In the genomic region with DNA sequence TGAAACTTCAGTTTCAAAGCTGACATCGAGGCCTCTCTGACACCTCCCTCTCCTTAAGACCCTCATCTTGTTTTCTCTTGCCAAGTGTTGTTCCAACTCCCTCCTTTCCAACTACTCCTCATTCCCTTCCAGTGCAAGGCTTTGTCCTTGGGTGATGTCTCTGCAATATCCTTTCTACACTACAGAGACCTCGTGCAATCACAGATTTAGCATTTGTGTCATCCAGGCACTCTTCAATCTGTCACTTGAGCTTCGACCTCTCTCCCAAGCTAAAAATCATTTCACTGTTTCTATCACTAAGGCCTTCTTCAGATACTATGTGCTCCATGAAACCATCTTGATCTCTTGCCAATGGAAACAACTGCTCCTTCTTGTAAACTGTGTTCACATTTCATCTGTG, we compare ENCODE assay signal across 1 cellular context.
TF ChIP-seq lines count a peak whose summit lies in the region.

No MANE protein-coding gene starts in this region.

TF ChIP-seq in IMR-90, 13 proteins besides CTCF, POLR2A, EP300 and RAD21:
- TF ChIP-seq NFE2L2 (IDR thresholded peaks at IDR 0.05; ENCODE audit: low read depth, low read length) (no peak), CHD1 (IDR thresholded peaks at IDR 0.05; ENCODE audit: low read depth, low read length) (no peak), MXI1 (IDR thresholded peaks at IDR 0.05; ENCODE audit: borderline replicate concordance, low read depth, low read length) (no peak), SMC3 (IDR thresholded peaks at IDR 0.05; ENCODE audit: low read depth, low read length) (no peak), MAFK (IDR thresholded peaks at IDR 0.05; ENCODE audit: low read depth, low read length) (no peak), FOS (IDR thresholded peaks at IDR 0.05; ENCODE audit: low read depth, low read length) (no peak), CEBPB (IDR thresholded peaks at IDR 0.05; ENCODE audit: low read depth, low read length) (no peak), MAZ (IDR thresholded peaks at IDR 0.05; ENCODE audit: borderline replicate concordance, low read depth, low read length) (no peak), RCOR1 (IDR thresholded peaks at IDR 0.05; ENCODE audit: insufficient replicate concordance, low read length) (no peak), RFX5 (IDR thresholded peaks at IDR 0.05; ENCODE audit: low read depth, low read length) (no peak), BHLHE40 (IDR thresholded peaks at IDR 0.05; ENCODE audit: low read depth, low read length) (no peak)
- TF ChIP-seq, protein P1, sequence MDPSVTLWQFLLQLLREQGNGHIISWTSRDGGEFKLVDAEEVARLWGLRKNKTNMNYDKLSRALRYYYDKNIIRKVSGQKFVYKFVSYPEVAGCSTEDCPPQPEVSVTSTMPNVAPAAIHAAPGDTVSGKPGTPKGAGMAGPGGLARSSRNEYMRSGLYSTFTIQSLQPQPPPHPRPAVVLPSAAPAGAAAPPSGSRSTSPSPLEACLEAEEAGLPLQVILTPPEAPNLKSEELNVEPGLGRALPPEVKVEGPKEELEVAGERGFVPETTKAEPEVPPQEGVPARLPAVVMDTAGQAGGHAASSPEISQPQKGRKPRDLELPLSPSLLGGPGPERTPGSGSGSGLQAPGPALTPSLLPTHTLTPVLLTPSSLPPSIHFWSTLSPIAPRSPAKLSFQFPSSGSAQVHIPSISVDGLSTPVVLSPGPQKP (IDR thresholded peaks at IDR 0.05; ENCODE audit: borderline replicate concordance, low read depth, low read length): no peak
- TF ChIP-seq, protein P2, sequence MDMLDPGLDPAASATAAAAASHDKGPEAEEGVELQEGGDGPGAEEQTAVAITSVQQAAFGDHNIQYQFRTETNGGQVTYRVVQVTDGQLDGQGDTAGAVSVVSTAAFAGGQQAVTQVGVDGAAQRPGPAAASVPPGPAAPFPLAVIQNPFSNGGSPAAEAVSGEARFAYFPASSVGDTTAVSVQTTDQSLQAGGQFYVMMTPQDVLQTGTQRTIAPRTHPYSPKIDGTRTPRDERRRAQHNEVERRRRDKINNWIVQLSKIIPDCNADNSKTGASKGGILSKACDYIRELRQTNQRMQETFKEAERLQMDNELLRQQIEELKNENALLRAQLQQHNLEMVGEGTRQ (IDR thresholded peaks at IDR 0.05; ENCODE audit: low read depth, low read length): no peak
